11 cellular contexts compared by ENCODE assay signal in the genomic region with DNA sequence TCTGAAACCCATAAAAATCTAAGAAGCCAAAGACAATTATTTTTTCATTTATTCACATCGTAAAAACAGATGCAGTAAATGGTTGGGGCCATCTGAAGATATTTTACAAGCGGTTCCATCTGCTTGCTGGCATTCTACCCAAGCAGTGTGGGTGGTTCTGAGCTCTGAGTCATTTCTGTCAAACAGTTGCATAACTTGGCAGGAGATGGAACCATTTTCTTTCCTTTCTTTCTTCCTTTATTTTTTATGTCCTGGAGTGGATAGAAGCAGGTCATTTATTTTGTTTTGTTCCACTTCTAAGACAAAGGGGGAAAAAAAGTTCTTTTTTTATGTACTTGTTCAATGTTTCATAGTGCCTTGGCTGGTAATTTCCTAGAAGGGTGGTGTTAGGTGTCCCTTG.
DNase-seq lines count a peak whose midpoint lies in the region; ATAC-seq and TF ChIP-seq lines count a peak whose summit lies in the region.
"Had no signal": no experiment of that assay in that cellular context is flagged by ENCODE, and none has a peak within 500 bp of the region (broad histone marks: within the 10 kb centered on the region; RNA-seq: fewer than 3 reads in every experiment).

No MANE protein-coding gene starts in this region.

- H3K9me2 ChIP-seq in PC-3 (replicated peaks; ENCODE audit: low read length), result no peaks in the 10 kb centered on the region

- BruUV-seq in Calu3 (replicated peaks; lab: Mats Ljungman, UMichigan) (no TSS peak), PC-3 (replicated peaks; lab: Mats Ljungman, UMichigan) (no TSS peak)

- WGBS in prostate gland, result 9% methylated on average over 2 of the region's 2 CpGs

- H3K27me3 ChIP-seq in PC-3 (ENCODE audit: low read length) (no peaks in the 10 kb centered on the region), fibroblast of lung (ENCODE audit: control insufficient read depth, insufficient read depth, low read length) (no peaks in the 10 kb centered on the region), prostate gland (replicated peaks; ENCODE audit: insufficient read depth) (no peaks in the 10 kb centered on the region), Peyer's patch (no peaks in the 10 kb centered on the region)

- POLR2A ChIA-PET in PC-3 (lab: Charles Lee; ENCODE audit: unreplicated experiment), result no interaction called here

- no peak overlapping the region for H3K4me3 Mint-ChIP-seq in Calu3 (ENCODE audit: low read depth, unreplicated experiment)
- H3K4me3 Mint-ChIP-seq: activated naive CD8-positive, alpha-beta T cell; naive B cell had no signal

- no peak overlapping the region for H3K4me2 ChIP-seq in PC-3 (ENCODE audit: low read length)
- no peak overlapping the region for H3K4me2 ChIP-seq in fibroblast of lung (ENCODE audit: extremely low read depth, insufficient read depth, low read length)

- peaks cover 8% of the 10 kb centered on the region for H3K4me1 Mint-ChIP-seq in Calu3 (ENCODE audit: low read depth, unreplicated experiment)
- H3K4me1 Mint-ChIP-seq: naive B cell had no signal

- H3K36me3 Mint-ChIP-seq in Calu3 (ENCODE audit: insufficient read depth, unreplicated experiment), result no peaks in the 10 kb centered on the region
- H3K36me3 Mint-ChIP-seq: activated naive CD8-positive, alpha-beta T cell; naive B cell had no signal

- no peaks in the 10 kb centered on the region for H3K36me3 ChIP-seq in PC-3 (ENCODE audit: low read depth, low read length)
- H3K36me3 ChIP-seq in fibroblast of lung (ENCODE audit: control insufficient read depth, insufficient read depth, low read length), result no peaks in the 10 kb centered on the region
- no peaks in the 10 kb centered on the region for H3K36me3 ChIP-seq in prostate gland
- H3K36me3 ChIP-seq in Peyer's patch, result no peaks in the 10 kb centered on the region

- H4K20me1 ChIP-seq in PC-3 (ENCODE audit: low read length), result no peaks in the 10 kb centered on the region
- no peaks in the 10 kb centered on the region for H4K20me1 ChIP-seq in fibroblast of lung (ENCODE audit: control insufficient read depth, extremely low read depth, insufficient read depth, low read length)

- no peak overlapping the region for H3K27ac ChIP-seq in PC-3 (ENCODE audit: low read length)
- H3K27ac ChIP-seq in fibroblast of lung (ENCODE audit: insufficient read depth, low read length), result no peak overlapping the region
- no peak overlapping the region for H3K27ac ChIP-seq in prostate gland
- H3K27ac ChIP-seq in Peyer's patch, result no peak overlapping the region

- intact Hi-C loops in Calu3 (cut with micrococcal nuclease; ENCODE audit: unreplicated experiment) (loop anchor here (10.0 kb wide), 1 partner anchor 361 kb away; no protein-coding TSS in a partner anchor), PC-3 (cut with micrococcal nuclease) (no loop called here), prostate gland (cut with DNase I) (loop anchor here (5.0 kb wide), 1 partner anchor 234 kb away; no protein-coding TSS in a partner anchor)

- ATAC-seq in PC-3 (no peak), HG02884 (IDR thresholded peaks at IDR 0.05; ENCODE audit: unreplicated experiment) (no peak)

- no peaks in the 10 kb centered on the region for H3K79me2 ChIP-seq in PC-3 (ENCODE audit: low read length)
- H3K79me2 ChIP-seq in fibroblast of lung (ENCODE audit: control insufficient read depth, insufficient read depth, low read length), result no peaks in the 10 kb centered on the region

- TF ChIP-seq POLR2A in prostate gland (IDR thresholded peaks at IDR 0.05), result no peak
- no peak for TF ChIP-seq POLR2A in Peyer's patch (IDR thresholded peaks at IDR 0.05)

- no peaks in the 10 kb centered on the region for H3K4me1 ChIP-seq in PC-3 (ENCODE audit: insufficient read depth, low read length)
- H3K4me1 ChIP-seq in fibroblast of lung (ENCODE audit: control insufficient read depth, extremely low read depth, insufficient read depth, low read length), result peaks cover 3% of the 10 kb centered on the region
- no peaks in the 10 kb centered on the region for H3K4me1 ChIP-seq in prostate gland (replicated peaks)
- no peaks in the 10 kb centered on the region for H3K4me1 ChIP-seq in Peyer's patch

- peaks cover 17% of the 10 kb centered on the region for H3K9me3 Mint-ChIP-seq in Calu3 (ENCODE audit: low read depth, unreplicated experiment)

- no peak overlapping the region for H3K4me3 ChIP-seq in PC-3 (ENCODE audit: low read length)
- no peak overlapping the region for H3K4me3 ChIP-seq in fibroblast of lung (replicated peaks in 1 of 4; ENCODE audit: control extremely low read depth in 1 of 4, insufficient read depth in 1 of 4, low read depth in 3 of 4, low read length in 4 of 4)
- no peak overlapping the region for H3K4me3 ChIP-seq in prostate gland
- no peak overlapping the region for H3K4me3 ChIP-seq in Peyer's patch

- no peak overlapping the region for H3K27ac Mint-ChIP-seq in Calu3 (ENCODE audit: unreplicated experiment)
- H3K27ac Mint-ChIP-seq: activated naive CD8-positive, alpha-beta T cell; naive B cell had no signal

- DNase-seq in Calu3 (peak; percentile 28), PC-3 (peak; percentile 46), fibroblast of lung (ENCODE audit: low read depth in 2 of 2) (peak; percentile 91 to 93), prostate gland (ENCODE audit: low spot score) (peak; percentile 74), SW 1271 (lab: John Stamatoyannopoulos, UW) (no peak), Peyer's patch (no peak)
- DNase-seq in stimulated activated naive CD4-positive, alpha-beta T cell (lab: John Stamatoyannopoulos, UW), result no peak
- DNase-seq: naive B cell, NCI-H226 had no signal

- no peaks in the 10 kb centered on the region for H3K27me3 Mint-ChIP-seq in Calu3 (ENCODE audit: unreplicated experiment)
- H3K27me3 Mint-ChIP-seq: activated naive CD8-positive, alpha-beta T cell; naive B cell had no signal

- H2AFZ ChIP-seq in PC-3 (ENCODE audit: low read length) (no peak overlapping the region), fibroblast of lung (ENCODE audit: low read length) (no peak overlapping the region)

- no peaks in the 10 kb centered on the region for H3F3A ChIP-seq in PC-3 (ENCODE audit: low read length, unreplicated experiment)

- CTCF ChIA-PET in Calu3 (lab: Charles Lee) (interaction anchor here (1.0 to 1.1 kb wide), 2 partner anchors 12 to 46 kb away, joined by 4 to 6 read pairs; no protein-coding TSS in a partner anchor), PC-3 (lab: Charles Lee) (no interaction called here)

- H3K9ac ChIP-seq in PC-3 (ENCODE audit: low read length), result no peak overlapping the region
- H3K9ac ChIP-seq in fibroblast of lung (ENCODE audit: insufficient read depth, low read length), result no peak overlapping the region

- 0 out of 2 replicates have a peak, but pooled peaks cover 2% of the 10 kb centered on the region for H3K9me3 ChIP-seq in PC-3 (ENCODE audit: low read length)
- no peaks in the 10 kb centered on the region for H3K9me3 ChIP-seq in fibroblast of lung (ENCODE audit: control insufficient read depth, insufficient read depth, low read depth, low read length)
- H3K9me3 ChIP-seq in prostate gland, result no peaks in the 10 kb centered on the region
- H3K9me3 ChIP-seq in Peyer's patch, result no peaks in the 10 kb centered on the region

- TF ChIP-seq CTCF in Calu3 (IDR thresholded peaks at IDR 0.05; ENCODE audit: unreplicated experiment) (no peak), PC-3 (conservative IDR thresholded peaks at IDR 0.05; ENCODE audit: low read depth, low read length) (no peak), fibroblast of lung (conservative IDR thresholded peaks at IDR 0.05 in 1 of 2, IDR thresholded peaks at IDR 0.05 in 1 of 2; ENCODE audit: low read depth in 1 of 2, low read length in 2 of 2) (no peak), prostate gland (IDR thresholded peaks at IDR 0.05) (no peak), Peyer's patch (IDR thresholded peaks at IDR 0.05) (no peak)

Comparison
In these comparisons a context has a peak if more than half of its experiments do, and no peak if none do; other contexts are left out.
1. DNase-seq: peak in Calu3 (single experiment), PC-3 (single experiment), fibroblast of lung (2 of 2) and prostate gland (single experiment); none in SW 1271 (0 of 2), stimulated activated naive CD4-positive, alpha-beta T cell (0 of 6) and Peyer's patch (0 of 3).